Comparison of ENCODE assay signal across 1 cellular context in the genomic region with DNA sequence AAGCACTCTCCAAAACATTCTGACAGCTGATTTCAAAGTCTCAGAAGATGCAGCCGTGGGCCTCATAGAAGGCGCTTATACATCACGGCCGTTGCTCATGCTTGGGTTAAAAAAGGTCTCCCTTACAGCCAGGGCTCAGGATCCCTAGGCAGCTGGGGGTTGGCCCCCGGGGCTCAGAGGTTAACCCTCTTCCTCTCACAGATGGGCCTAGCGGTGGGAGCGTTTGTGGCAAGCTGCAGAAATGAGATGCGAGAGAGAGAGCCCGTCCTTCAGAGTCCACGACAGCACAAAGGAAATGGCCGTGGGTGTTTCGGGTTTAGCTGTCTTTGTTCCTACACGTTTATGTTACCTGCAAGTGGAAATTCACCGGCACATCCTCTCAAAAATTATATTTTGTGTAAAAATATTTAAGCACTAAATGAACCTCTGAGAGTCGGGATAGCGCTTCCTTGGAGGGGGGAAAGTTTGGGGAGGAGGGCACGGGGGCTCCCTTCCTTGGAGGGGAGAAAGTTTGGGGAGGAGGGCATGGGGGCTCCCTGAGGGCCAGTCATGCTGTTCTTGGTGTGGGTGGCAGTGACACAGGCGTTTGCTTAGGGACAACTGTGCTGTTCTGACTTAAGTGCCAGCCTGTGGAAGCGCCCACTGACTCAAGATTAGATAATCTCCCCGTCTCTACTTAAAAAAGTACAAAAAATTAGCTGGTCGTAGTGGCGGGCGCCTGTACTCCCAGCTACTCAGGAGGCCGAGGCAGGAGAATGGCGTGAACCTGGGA.
TF ChIP-seq lines count a peak whose summit lies in the region.

No MANE protein-coding gene starts in this region.

TF ChIP-seq in GM12878, 131 proteins besides CTCF, POLR2A, EP300 and RAD21:
- TF ChIP-seq, protein P1, sequence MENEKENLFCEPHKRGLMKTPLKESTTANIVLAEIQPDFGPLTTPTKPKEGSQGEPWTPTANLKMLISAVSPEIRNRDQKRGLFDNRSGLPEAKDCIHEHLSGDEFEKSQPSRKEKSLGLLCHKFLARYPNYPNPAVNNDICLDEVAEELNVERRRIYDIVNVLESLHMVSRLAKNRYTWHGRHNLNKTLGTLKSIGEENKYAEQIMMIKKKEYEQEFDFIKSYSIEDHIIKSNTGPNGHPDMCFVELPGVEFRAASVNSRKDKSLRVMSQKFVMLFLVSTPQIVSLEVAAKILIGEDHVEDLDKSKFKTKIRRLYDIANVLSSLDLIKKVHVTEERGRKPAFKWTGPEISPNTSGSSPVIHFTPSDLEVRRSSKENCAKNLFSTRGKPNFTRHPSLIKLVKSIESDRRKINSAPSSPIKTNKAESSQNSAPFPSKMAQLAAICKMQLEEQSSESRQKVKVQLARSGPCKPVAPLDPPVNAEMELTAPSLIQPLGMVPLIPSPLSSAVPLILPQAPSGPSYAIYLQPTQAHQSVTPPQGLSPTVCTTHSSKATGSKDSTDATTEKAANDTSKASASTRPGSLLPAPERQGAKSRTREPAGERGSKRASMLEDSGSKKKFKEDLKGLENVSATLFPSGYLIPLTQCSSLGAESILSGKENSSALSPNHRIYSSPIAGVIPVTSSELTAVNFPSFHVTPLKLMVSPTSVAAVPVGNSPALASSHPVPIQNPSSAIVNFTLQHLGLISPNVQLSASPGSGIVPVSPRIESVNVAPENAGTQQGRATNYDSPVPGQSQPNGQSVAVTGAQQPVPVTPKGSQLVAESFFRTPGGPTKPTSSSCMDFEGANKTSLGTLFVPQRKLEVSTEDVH (IDR thresholded peaks at IDR 0.05; ENCODE audit: low read depth, partially characterized antibody) = no peak
- TF ChIP-seq RUNX3 (IDR thresholded peaks at IDR 0.05; ENCODE audit: low read length) (0 out of 2 replicates have a peak, but pooled peaks have one; percentile 7), FOS (IDR thresholded peaks at IDR 0.05; ENCODE audit: borderline replicate concordance, extremely low read depth, insufficient read length) (no peak)
